In the genomic region with DNA sequence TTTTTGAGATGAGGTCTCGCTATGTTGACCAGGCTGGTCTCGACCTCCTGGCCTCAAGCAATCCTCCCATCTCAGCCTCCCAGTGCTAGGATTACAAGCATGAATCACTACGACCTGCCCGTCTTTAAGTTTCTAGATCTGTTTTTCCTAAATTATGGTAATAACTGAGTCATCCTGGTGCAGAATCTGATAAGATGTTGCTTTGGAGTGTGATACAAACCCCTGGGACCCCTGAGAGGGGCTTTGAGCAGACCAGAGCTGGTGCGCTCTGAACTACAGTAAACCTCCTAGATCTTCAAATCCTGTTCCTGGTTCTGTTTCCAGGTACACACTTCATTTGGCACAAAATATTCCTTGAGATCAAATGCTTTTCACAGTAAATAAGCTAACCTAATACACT, we compare ENCODE assay signal across 18 cellular contexts. TPM values are rescaled to one million over a fixed set of nuclear protein-coding genes. Genes with fewer than 3 reads are reported as not detected.
DNase-seq lines count a peak whose midpoint lies in the region; ATAC-seq lines count a peak whose summit lies in the region.
"Had no signal": no experiment of that assay in that cellular context is flagged by ENCODE, and none has a peak within 500 bp of the region (broad histone marks: within the 10 kb centered on the region; RNA-seq: fewer than 3 reads in every experiment).

No MANE protein-coding gene starts in this region.

- H3K9me3 ChIP-seq in T-helper 17 cell (ENCODE audit: control insufficient read depth, low read length, poor library complexity, severe bottlenecking) = no peaks in the 10 kb centered on the region

- H3K27me3 Mint-ChIP-seq in activated T-cell treated with anti-CD3 and anti-CD28 coated beads, Interleukin-2, amount 50 U/mL, for 72 hours (ENCODE audit: low read depth) = no peaks in the 10 kb centered on the region
- no peaks in the 10 kb centered on the region for H3K27me3 Mint-ChIP-seq in T-helper 17 cell
- no peaks in the 10 kb centered on the region for H3K27me3 Mint-ChIP-seq in central memory CD8-positive, alpha-beta T cell
- H3K27me3 Mint-ChIP-seq: CD4-positive, alpha-beta memory T cell had no signal

- H3K36me3 Mint-ChIP-seq in activated T-cell treated with anti-CD3 and anti-CD28 coated beads, Interleukin-2, amount 50 U/mL, for 72 hours (ENCODE audit: insufficient read depth in 2 of 2) = peaks cover 7 to 29% of the 10 kb centered on the region in 2 donors
- peaks cover 15% of the 10 kb centered on the region for H3K36me3 Mint-ChIP-seq in T-helper 17 cell (ENCODE audit: low read depth)
- peaks cover 73% of the 10 kb centered on the region for H3K36me3 Mint-ChIP-seq in central memory CD8-positive, alpha-beta T cell (ENCODE audit: insufficient read depth)
- peaks cover 87% of the 10 kb centered on the region for H3K36me3 Mint-ChIP-seq in stimulated activated effector memory CD8-positive, alpha-beta T cell treated with anti-CD3 and anti-CD28 coated beads, Interleukin-12 subunit alpha, Interleukin-12 subunit beta, amount 100 ng/mL, for 72 hours

- DNase-seq in activated T-cell treated with anti-CD3 and anti-CD28 coated beads, Interleukin-2, amount 50 U/mL, for 72 hours = no peak
- DNase-seq in activated T-cell treated with anti-CD3 and anti-CD28 coated beads, Interleukin-2, amount 50 U/mL, for 1 hour = no peak
- DNase-seq in T-helper 17 cell (no peak), NCI-H1105 (lab: John Stamatoyannopoulos, UW) (no peak)
- no peak for DNase-seq in central memory CD8-positive, alpha-beta T cell (ENCODE audit: low spot score in 2 of 2)
- DNase-seq in stimulated activated effector memory CD8-positive, alpha-beta T cell treated with anti-CD3 and anti-CD28 coated beads, Interleukin-12 subunit alpha, Interleukin-12 subunit beta, amount 100 ng/mL, for 72 hours (ENCODE audit: low spot score in 2 of 2) = no peak
- DNase-seq in stimulated activated CD4-positive, alpha-beta T cell treated with anti-CD3 and anti-CD28 coated beads, Interleukin-1b, Interleukin-23, amount 100 ng/mL, for 48 hours = no peak
- DNase-seq: C1 segment of cervical spinal cord; Calu3; CD4-positive, alpha-beta memory T cell; COR-L47; DMS53; DMS79 treated with DMSO at 0.1 percent for 48 hours; GF-D8; H9; HFFc6 had no signal

- H3K27ac Mint-ChIP-seq in activated T-cell treated with anti-CD3 and anti-CD28 coated beads, Interleukin-2, amount 50 U/mL, for 72 hours = peak overlapping the region; percentile 65
- peak overlapping the region; percentile 76 for H3K27ac Mint-ChIP-seq in T-helper 17 cell
- H3K27ac Mint-ChIP-seq in central memory CD8-positive, alpha-beta T cell (ENCODE audit: low read depth) = peak overlapping the region; percentile 46
- peak overlapping the region; percentile 50 for H3K27ac Mint-ChIP-seq in stimulated activated effector memory CD8-positive, alpha-beta T cell treated with anti-CD3 and anti-CD28 coated beads, Interleukin-12 subunit alpha, Interleukin-12 subunit beta, amount 100 ng/mL, for 72 hours
- H3K27ac Mint-ChIP-seq: GM23338, H9, HFFc6 had no signal

- ATAC-seq in activated T-cell treated with anti-CD3 and anti-CD28 coated beads, Interleukin-2, amount 50 U/mL, for 72 hours (replicated peaks in 1 of 2) = no peak
- no peak for ATAC-seq in T-helper 17 cell
- no peak for ATAC-seq in central memory CD8-positive, alpha-beta T cell (replicated peaks; ENCODE audit: extremely low read depth, poor library complexity, severe bottlenecking)
- no peak for ATAC-seq in stimulated activated effector memory CD8-positive, alpha-beta T cell treated with anti-CD3 and anti-CD28 coated beads, Interleukin-12 subunit alpha, Interleukin-12 subunit beta, amount 100 ng/mL, for 72 hours
- ATAC-seq: GM23338, HCT116 had no signal

- H3K4me3 Mint-ChIP-seq in activated T-cell treated with anti-CD3 and anti-CD28 coated beads, Interleukin-2, amount 50 U/mL, for 72 hours = no peak overlapping the region
- H3K4me3 Mint-ChIP-seq in T-helper 17 cell = no peak overlapping the region
- no peak overlapping the region for H3K4me3 Mint-ChIP-seq in central memory CD8-positive, alpha-beta T cell
- H3K4me3 Mint-ChIP-seq in stimulated activated effector memory CD8-positive, alpha-beta T cell treated with anti-CD3 and anti-CD28 coated beads, Interleukin-12 subunit alpha, Interleukin-12 subunit beta, amount 100 ng/mL, for 72 hours = no peak overlapping the region
- H3K4me3 Mint-ChIP-seq: CD4-positive, alpha-beta memory T cell; GM23338; H9; HFFc6 had no signal

- peaks cover 20% of the 10 kb centered on the region for H3K4me1 Mint-ChIP-seq in activated T-cell treated with anti-CD3 and anti-CD28 coated beads, Interleukin-2, amount 50 U/mL, for 72 hours (ENCODE audit: low read depth)
- H3K4me1 Mint-ChIP-seq in T-helper 17 cell = peaks cover 17% of the 10 kb centered on the region
- H3K4me1 Mint-ChIP-seq in central memory CD8-positive, alpha-beta T cell = no peaks in the 10 kb centered on the region
- no peaks in the 10 kb centered on the region for H3K4me1 Mint-ChIP-seq in stimulated activated effector memory CD8-positive, alpha-beta T cell treated with anti-CD3 and anti-CD28 coated beads, Interleukin-12 subunit alpha, Interleukin-12 subunit beta, amount 100 ng/mL, for 72 hours
- H3K4me1 Mint-ChIP-seq: GM23338, H9 had no signal

- no peaks in the 10 kb centered on the region for H3K9me3 Mint-ChIP-seq in activated T-cell treated with anti-CD3 and anti-CD28 coated beads, Interleukin-2, amount 50 U/mL, for 72 hours
- H3K9me3 Mint-ChIP-seq in central memory CD8-positive, alpha-beta T cell = no peaks in the 10 kb centered on the region
- no peaks in the 10 kb centered on the region for H3K9me3 Mint-ChIP-seq in stimulated activated effector memory CD8-positive, alpha-beta T cell treated with anti-CD3 and anti-CD28 coated beads, Interleukin-12 subunit alpha, Interleukin-12 subunit beta, amount 100 ng/mL, for 72 hours
- H3K9me3 Mint-ChIP-seq: H9, HFFc6 had no signal

RNA-seq across cellular contexts. Expression of gene RPP38, which starts 34.2 kb away (rescaled TPM):
- 10 to 100 TPM; 17.7 to 21.0 TPM for total RNA-seq in activated T-cell treated with anti-CD3 and anti-CD28 coated beads, Interleukin-2, amount 50 U/mL, for 72 hours
- 10 to 100 TPM; 12.1 to 14.3 TPM for total RNA-seq in T-helper 17 cell

RNA-seq across cellular contexts. Expression of gene NMT2, which starts 37.2 kb away (rescaled TPM):
- total RNA-seq in activated T-cell treated with anti-CD3 and anti-CD28 coated beads, Interleukin-2, amount 50 U/mL, for 72 hours = 10 to 100 TPM; 24.4 to 35.2 TPM
- total RNA-seq in T-helper 17 cell = 10 to 100 TPM; 42.2 to 42.9 TPM

RNA-seq across cellular contexts. Expression of gene ACBD7, which starts 42.8 kb away (rescaled TPM):
- 1 to 10 TPM; 2.5 to 5.5 TPM for total RNA-seq in activated T-cell treated with anti-CD3 and anti-CD28 coated beads, Interleukin-2, amount 50 U/mL, for 72 hours
- total RNA-seq in T-helper 17 cell = under 1 TPM in 1 of 2 donors, not detected in 1; 0.77 TPM
- total RNA-seq: CD4-positive, alpha-beta memory T cell had no signal
